ENCODE assay signal across 21 cellular contexts in genomic region chr6:69632932-69633331, GRCh38.
"Had no signal": no experiment of that assay in that cellular context is flagged by ENCODE, and none has a peak within 500 bp of the region (broad histone marks: within the 10 kb centered on the region; RNA-seq: fewer than 3 reads in every experiment).

No MANE protein-coding gene starts in this region.

- H3K36me3 ChIP-seq: MG63, SJSA1 had no signal

- H3K4me3 ChIP-seq: MG63, SJSA1, SK-N-MC had no signal

- FAIRE-seq: HTR-8/SVneo, RCC 7860 had no signal

- H3K27me3 ChIP-seq: MG63, SJSA1 had no signal

- DNase-seq: Karpas-422, MG63, NCI-H1092 treated with DMSO at 0.1 percent for 48 hours, NCI-H1436, NCI-H187, NCI-H2029, NCI-H2081 treated with DMSO at 0.1 percent for 48 hours, NCI-H2227 treated with DMSO at 0.1 percent for 48 hours, NCI-H446, NCI-H510A, NCI-H524 treated with DMSO at 0.1 percent for 48 hours, NCI-H69, NCI-H774, Right ventricle myocardium superior, RPMI8226, SIG-M5 had no signal

- H3K4me1 ChIP-seq: SJSA1 had no signal

- H3K27ac ChIP-seq: HL-60, SJSA1, SK-N-MC had no signal

- H3K9me3 ChIP-seq: MG63, SJSA1 had no signal
